Comparison of ENCODE assay signal across 8 cellular contexts in genomic region chr14:103715052-103716000, GRCh38. TPM values are rescaled to one million over a fixed set of nuclear protein-coding genes. Genes with fewer than 3 reads are reported as not detected.
DNase-seq lines count a peak whose midpoint lies in the region; ATAC-seq and TF ChIP-seq lines count a peak whose summit lies in the region.

Gene XRCC3 (minus strand): TSS chr14:103715451. CDS start chr14:103711087, 4,364 bp downstream.
Gene ZFYVE21 (plus strand): TSS chr14:103715810. CDS start chr14:103715842, 32 bp downstream.

- peaks cover 41% of the 10 kb centered on the region for H3K36me3 ChIP-seq in RWPE2 (ENCODE audit: low read depth)

- TF ChIP-seq CTCF in RWPE2 (IDR thresholded peaks at IDR 0.05; ENCODE audit: poor library complexity, severe bottlenecking) (no peak), natural killer cell (IDR thresholded peaks at IDR 0.05) (no peak)

- peak within 1 kb of the TSS; percentile 86 for H3K27ac ChIP-seq in RWPE2 (ENCODE audit: poor library complexity, severe bottlenecking)

- peak within 1 kb of the TSS; percentile 89 for H3K27ac Mint-ChIP-seq in activated T-helper 2 cell treated with anti-CD3 and anti-CD28 coated beads, Interferon-gamma antibody, Interleukin-2, Interleukin-4, amounts not matched to agents 10 μg/mL and 5 μg/mL and 100 μg/mL, durations not matched to agents 14 hours and 24 hours and 36 hours
- peak within 1 kb of the TSS; percentile 83 to 89 for H3K27ac Mint-ChIP-seq in natural killer cell

- peak within 1 kb of the TSS; percentile 77 for H3K4me3 ChIP-seq in RWPE2 (ENCODE audit: severe bottlenecking)

- no peaks in the 10 kb centered on the region for H3K9me3 ChIP-seq in RWPE2 (ENCODE audit: severe bottlenecking)

- intact Hi-C loops in activated T-helper 2 cell treated with anti-CD3 and anti-CD28 coated beads, Interferon-gamma antibody, Interleukin-2, Interleukin-4, amounts not matched to agents 10 μg/mL and 5 μg/mL and 100 μg/mL, durations not matched to agents 14 hours and 24 hours and 36 hours (cut with micrococcal nuclease): loop anchor here (1.0 to 10.0 kb wide), 2 partner anchors 91 to 153 kb away; partner anchors contain the start of genes BAG5, COA8 and KLC1
- intact Hi-C loops in natural killer cell (cut with micrococcal nuclease): loop anchor here (1.0 kb wide), 1 partner anchor 153 kb away; the partner anchor contains the start of genes BAG5 and COA8

- peaks cover 30% of the 10 kb centered on the region for H3K4me1 Mint-ChIP-seq in activated T-helper 2 cell treated with anti-CD3 and anti-CD28 coated beads, Interferon-gamma antibody, Interleukin-2, Interleukin-4, amounts not matched to agents 10 μg/mL and 5 μg/mL and 100 μg/mL, durations not matched to agents 14 hours and 24 hours and 36 hours (ENCODE audit: low read depth)
- peaks cover 11 to 31% of the 10 kb centered on the region in 2 donors for H3K4me1 Mint-ChIP-seq in natural killer cell

- DNase-seq in EH (ENCODE audit: low read depth): peak; percentile 99
- DNase-seq in H4 (ENCODE audit: low spot score): peak; percentile 98
- DNase-seq in LoVo (ENCODE audit: low spot score): peak; percentile 99
- DNase-seq in RWPE2 (ENCODE audit: low spot score): peak; percentile 100
- DNase-seq in activated T-helper 2 cell treated with anti-CD3 and anti-CD28 coated beads, Interferon-gamma antibody, Interleukin-2, Interleukin-4, amounts not matched to agents 10 μg/mL and 5 μg/mL and 100 μg/mL, durations not matched to agents 14 hours and 24 hours and 36 hours (ENCODE audit: low spot score): peak; percentile 100
- DNase-seq in fibroblast of peridontal ligament (ENCODE audit: extremely low read depth): peak; percentile 99
- DNase-seq in natural killer cell: peak; percentile 100
- peak; percentile 99 for DNase-seq in stimulated activated naive CD4-positive, alpha-beta T cell treated with Interleukin-2 at 50 U/mL for 16 hours (lab: John Stamatoyannopoulos, UW)

- ATAC-seq in RWPE2 (ENCODE audit: low read depth): peak; percentile 88
- peak; percentile 92 to 98 (median 94) for ATAC-seq in natural killer cell

- H3K36me3 Mint-ChIP-seq in activated T-helper 2 cell treated with anti-CD3 and anti-CD28 coated beads, Interferon-gamma antibody, Interleukin-2, Interleukin-4, amounts not matched to agents 10 μg/mL and 5 μg/mL and 100 μg/mL, durations not matched to agents 14 hours and 24 hours and 36 hours (ENCODE audit: low read depth): peaks cover 23% of the 10 kb centered on the region
- no peaks in the 10 kb centered on the region for H3K36me3 Mint-ChIP-seq in natural killer cell

- H3K27me3 Mint-ChIP-seq in activated T-helper 2 cell treated with anti-CD3 and anti-CD28 coated beads, Interferon-gamma antibody, Interleukin-2, Interleukin-4, amounts not matched to agents 10 μg/mL and 5 μg/mL and 100 μg/mL, durations not matched to agents 14 hours and 24 hours and 36 hours (ENCODE audit: low read depth): no peaks in the 10 kb centered on the region
- H3K27me3 Mint-ChIP-seq in natural killer cell (ENCODE audit: low read depth in 2 of 2): no peaks in the 10 kb centered on the region

- peak within 1 kb of the TSS; percentile 91 for H3K4me3 Mint-ChIP-seq in activated T-helper 2 cell treated with anti-CD3 and anti-CD28 coated beads, Interferon-gamma antibody, Interleukin-2, Interleukin-4, amounts not matched to agents 10 μg/mL and 5 μg/mL and 100 μg/mL, durations not matched to agents 14 hours and 24 hours and 36 hours (ENCODE audit: low read depth)
- peak within 1 kb of the TSS; percentile 94 for H3K4me3 Mint-ChIP-seq in natural killer cell

- H3K27me3 ChIP-seq in RWPE2 (ENCODE audit: insufficient read depth, poor library complexity, severe bottlenecking): no peaks in the 10 kb centered on the region

- H3K9me3 Mint-ChIP-seq in activated T-helper 2 cell treated with anti-CD3 and anti-CD28 coated beads, Interferon-gamma antibody, Interleukin-2, Interleukin-4, amounts not matched to agents 10 μg/mL and 5 μg/mL and 100 μg/mL, durations not matched to agents 14 hours and 24 hours and 36 hours: no peaks in the 10 kb centered on the region
- H3K9me3 Mint-ChIP-seq in natural killer cell: no peaks in the 10 kb centered on the region

- H3K4me1 ChIP-seq in RWPE2 (ENCODE audit: insufficient read depth, poor library complexity, severe bottlenecking): peaks cover 36% of the 10 kb centered on the region

RNA-seq across cellular contexts. Expression of gene XRCC3, which starts in this region (rescaled TPM):
- 20.3 and 39.9 TPM in 2 replicates for total RNA-seq in H4 (2014; rRNA removed; shearing (Covaris generic))
- 52.9 and 53.7 TPM in 2 replicates for total RNA-seq in activated T-helper 2 cell treated with anti-CD3 and anti-CD28 coated beads, Interferon-gamma antibody, Interleukin-2, Interleukin-4, amounts not matched to agents 10 μg/mL and 5 μg/mL and 100 μg/mL, durations not matched to agents 14 hours and 24 hours and 36 hours
- total RNA-seq in natural killer cell: 10 to 100 TPM; 11.6 to 12.8 (median 12.7) TPM

RNA-seq across cellular contexts. Expression of gene ZFYVE21, which starts in this region (rescaled TPM):
- total RNA-seq in H4 (2014; rRNA removed; shearing (Covaris generic)): 17.2 and 31.6 TPM in 2 replicates
- 24.6 and 27.5 TPM in 2 replicates for total RNA-seq in activated T-helper 2 cell treated with anti-CD3 and anti-CD28 coated beads, Interferon-gamma antibody, Interleukin-2, Interleukin-4, amounts not matched to agents 10 μg/mL and 5 μg/mL and 100 μg/mL, durations not matched to agents 14 hours and 24 hours and 36 hours
- 10 to 100 TPM in 1 of 3 donors, 1 to 10 TPM in 2; 5.9 to 10.7 (median 8.5) TPM for total RNA-seq in natural killer cell

Comparison
In these comparisons a context has a peak if more than half of its experiments do, and no peak if none do; other contexts are left out.
1. Peak in every context shown above with its lines: DNase-seq, ATAC-seq, H3K4me3 ChIP-seq and H3K27ac ChIP-seq.